ENCODE assay signal across 8 cellular contexts in the genomic region with DNA sequence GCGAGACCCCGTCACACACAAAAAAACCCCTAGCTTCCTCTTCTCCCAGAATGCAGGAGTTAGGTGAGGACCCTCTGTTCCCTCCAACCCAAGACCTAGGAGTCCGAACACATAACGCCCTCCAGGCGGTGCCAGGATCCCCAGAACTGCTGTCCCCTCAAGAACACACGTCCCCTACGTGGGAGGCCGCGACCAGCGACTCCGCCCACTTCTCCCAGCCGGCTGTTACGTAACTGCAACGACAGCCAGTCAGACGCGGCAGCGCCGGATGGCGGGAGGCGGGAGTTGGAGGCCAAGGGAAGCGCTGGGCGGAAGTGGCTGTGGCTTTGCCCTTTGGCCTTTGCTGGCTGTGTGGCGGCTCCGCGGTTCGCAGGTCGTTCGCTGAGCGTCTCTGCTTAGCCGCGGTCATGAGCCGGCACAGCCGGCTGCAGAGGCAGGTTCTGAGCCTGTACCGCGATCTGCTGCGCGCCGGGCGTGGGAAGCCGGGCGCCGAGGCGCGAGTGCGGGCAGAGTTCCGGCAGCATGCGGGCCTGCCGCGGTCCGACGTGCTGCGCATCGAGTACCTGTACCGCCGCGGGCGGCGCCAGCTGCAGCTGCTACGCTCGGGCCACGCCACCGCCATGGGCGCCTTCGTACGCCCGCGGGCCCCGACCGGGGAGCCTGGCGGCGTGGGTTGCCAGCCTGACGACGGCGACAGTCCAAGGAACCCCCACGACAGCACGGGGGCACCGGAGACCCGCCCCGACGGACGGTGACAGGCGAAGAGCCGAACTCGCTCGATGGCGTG. TPM values are rescaled to one million over a fixed set of nuclear protein-coding genes. Genes with fewer than 3 reads are reported as not detected.
A peak's percentile ranks its signal among the peaks of the same experiment; 100 is the strongest.
DNase-seq lines count a peak whose midpoint lies in the region; ATAC-seq and TF ChIP-seq lines count a peak whose summit lies in the region.

A gene with protein sequence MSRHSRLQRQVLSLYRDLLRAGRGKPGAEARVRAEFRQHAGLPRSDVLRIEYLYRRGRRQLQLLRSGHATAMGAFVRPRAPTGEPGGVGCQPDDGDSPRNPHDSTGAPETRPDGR (plus strand): TSS at position 321 of the 787 bp plus-strand sequence. CDS start 87 bp downstream, at position 408.

- peak within 1 kb of the TSS; percentile 92 for H3K4me2 ChIP-seq in PC-9

- peaks cover 11% of the 10 kb centered on the region; the same call in 1 of the 2 replicates for H4K20me1 ChIP-seq in PC-9 (ENCODE audit: insufficient read depth)

- H3K27me3 ChIP-seq in PC-9 (ENCODE audit: insufficient read depth, low read depth) (no peaks in the 10 kb centered on the region), esophagus (ENCODE audit: control insufficient read depth in 1 of 2, insufficient read depth in 2 of 2, low read length in 2 of 2) (no peaks in the 10 kb centered on the region), muscle layer of duodenum (ENCODE audit: low read depth, low read length) (no peaks in the 10 kb centered on the region)

- no peaks in the 10 kb centered on the region for H3K9me3 Mint-ChIP-seq in activated T-cell treated with anti-CD3 and anti-CD28 coated beads, Interleukin-2, amount 50 U/mL, for 4 hours

- peaks cover 35% of the 10 kb centered on the region for H3K4me1 Mint-ChIP-seq in activated T-cell treated with anti-CD3 and anti-CD28 coated beads, Interleukin-2, amount 50 U/mL, for 4 hours (ENCODE audit: low read depth)

- H3K4me3 Mint-ChIP-seq in activated T-cell treated with anti-CD3 and anti-CD28 coated beads, Interleukin-2, amount 50 U/mL, for 4 hours = peak within 1 kb of the TSS; percentile 93

- intact Hi-C loops in PC-9 (cut with micrococcal nuclease; ENCODE audit: unreplicated experiment) = loop anchor here (5.0 to 10.0 kb wide), 2 partner anchors 132 to 250 kb away; a partner anchor contains a TSS

- peaks cover 21% of the 10 kb centered on the region for H3K79me2 ChIP-seq in PC-9 (ENCODE audit: low read depth)

- peak within 1 kb of the TSS; percentile 81 for H3K4me3 ChIP-seq in Jurkat, Clone E6-1 (ENCODE audit: low read length)
- H3K4me3 ChIP-seq in PC-9 (peak within 1 kb of the TSS; percentile 97), esophagus (ENCODE audit: low read depth in 1 of 2, low read length in 2 of 2) (peak within 1 kb of the TSS; percentile 87 to 95), muscle layer of duodenum (ENCODE audit: low read depth in 1 of 2, low read length in 2 of 2) (peak within 1 kb of the TSS; percentile 67 to 96)

- H3K9me2 ChIP-seq in PC-9 (ENCODE audit: insufficient read depth) = no peaks in the 10 kb centered on the region

- H3K27ac ChIP-seq in PC-9 (0 out of 2 replicates have a peak within 1 kb of the TSS, but pooled peaks have one; percentile 23), esophagus (ENCODE audit: low read depth in 2 of 2, low read length in 1 of 2) (peak within 1 kb of the TSS; percentile 77 to 82), muscle layer of duodenum (ENCODE audit: low read length) (peak within 1 kb of the TSS; percentile 36)

- peak within 1 kb of the TSS; percentile 99 for H2AFZ ChIP-seq in PC-9

- CTCF ChIA-PET in PC-9 (lab: Charles Lee) = interaction anchor here (0.7 kb wide), 1 partner anchor 47 kb away, joined by 3 read pairs; no protein-coding TSS in a partner anchor

- peaks cover 8% of the 10 kb centered on the region; the same call in 1 of the 2 replicates for H3K4me1 ChIP-seq in PC-9 (replicated peaks; ENCODE audit: insufficient read depth)
- H3K4me1 ChIP-seq in esophagus (ENCODE audit: control insufficient read depth in 2 of 2, insufficient read depth in 2 of 2, low read length in 1 of 2) = peaks cover 3 to 10% of the 10 kb centered on the region in 2 donors
- peaks cover 13 to 39% of the 10 kb centered on the region in 2 donors for H3K4me1 ChIP-seq in muscle layer of duodenum (ENCODE audit: control insufficient read depth in 1 of 2, insufficient read depth in 2 of 2, low read length in 2 of 2)

- no peak for TF ChIP-seq CTCF in PC-9 (conservative IDR thresholded peaks at IDR 0.05)

- POLR2A ChIA-PET in PC-9 (lab: Charles Lee; ENCODE audit: unreplicated experiment) = interaction anchor here (0.6 to 0.7 kb wide), 2 partner anchors 12 to 1318 kb away, joined by 4 to 6 read pairs; a partner anchor contains a TSS

- H3K27me3 Mint-ChIP-seq in activated T-cell treated with anti-CD3 and anti-CD28 coated beads, Interleukin-2, amount 50 U/mL, for 4 hours (ENCODE audit: low read depth) = no peaks in the 10 kb centered on the region

- DNase-seq in DMS153 treated with DMSO at 0.1 percent for 48 hours (lab: John Stamatoyannopoulos, UW; ENCODE audit: unreplicated experiment) (peak; percentile 90), PC-9 (peak; percentile 86 to 93)
- peak; percentile 84 for DNase-seq in Jurkat, Clone E6-1 (ENCODE audit: low read depth, low spot score)
- peak; percentile 91 for DNase-seq in activated T-cell treated with anti-CD3 and anti-CD28 coated beads, Interleukin-2, amount 50 U/mL, for 4 hours
- DNase-seq in stimulated activated CD8-positive, alpha-beta memory T cell treated with anti-CD3 and anti-CD28 coated beads, Interleukin-7, amount 100 ng/mL, for 4 hours (ENCODE audit: low read depth in 2 of 2) = peak; percentile 90 to 93

- WGBS in esophagus, 2 donors = 0% methylated on average over 79 to 86 of the region's 86 CpGs

- H3K36me3 Mint-ChIP-seq in activated T-cell treated with anti-CD3 and anti-CD28 coated beads, Interleukin-2, amount 50 U/mL, for 4 hours (ENCODE audit: insufficient read depth) = peaks cover 8% of the 10 kb centered on the region

- ATAC-seq in GM21576 (IDR thresholded peaks at IDR 0.05; ENCODE audit: unreplicated experiment) = peak; percentile 77
- ATAC-seq in activated T-cell treated with anti-CD3 and anti-CD28 coated beads, Interleukin-2, amount 50 U/mL, for 4 hours = peak; percentile 92 to 94

- no peaks in the 10 kb centered on the region for H3F3A ChIP-seq in PC-9 (ENCODE audit: insufficient read depth, low read depth)

- no peaks in the 10 kb centered on the region for H3K9me3 ChIP-seq in PC-9 (ENCODE audit: insufficient read depth, low read depth)
- H3K9me3 ChIP-seq in esophagus (ENCODE audit: control insufficient read depth in 2 of 2, insufficient read depth in 1 of 2, low read depth in 1 of 2, low read length in 1 of 2) = no peaks in the 10 kb centered on the region
- no peaks in the 10 kb centered on the region for H3K9me3 ChIP-seq in muscle layer of duodenum (ENCODE audit: control insufficient read depth in 1 of 2, low read length in 2 of 2)

- BruUV-seq in PC-9 (replicated peaks; lab: Mats Ljungman, UMichigan) = no TSS peak

- no peaks in the 10 kb centered on the region for H3K36me3 ChIP-seq in PC-9 (ENCODE audit: low read depth)
- H3K36me3 ChIP-seq in esophagus (ENCODE audit: control insufficient read depth in 2 of 2, insufficient read depth in 2 of 2, low read length in 1 of 2) = peaks cover 0 to 3% of the 10 kb centered on the region in 2 donors
- peaks cover 0 to 5% of the 10 kb centered on the region in 2 donors for H3K36me3 ChIP-seq in muscle layer of duodenum (ENCODE audit: control insufficient read depth in 1 of 2, insufficient read depth in 2 of 2, low read length in 2 of 2)

RNA-seq across cellular contexts. Expression of the gene that starts here (rescaled TPM):
- polyA plus RNA-seq in Jurkat, Clone E6-1 (2012; ENCODE audit: insufficient read depth, insufficient read length) = 17.9 TPM
- total RNA-seq in PC-9 (2021) = 16.9 and 22.4 TPM in 2 replicates
- 10 to 100 TPM; 27.3 to 29.7 (median 28.0) TPM for total RNA-seq in activated T-cell treated with anti-CD3 and anti-CD28 coated beads, Interleukin-2, amount 50 U/mL, for 4 hours
- polyA plus RNA-seq in esophagus = 10 to 100 TPM in 1 of 2 donors, 1 to 10 TPM in 1; 8.6 to 18.0 TPM

Comparison
In these comparisons a context has a peak if more than half of its experiments do, and no peak if none do; other contexts are left out.
1. Peak in every context shown above with its lines: DNase-seq, ATAC-seq, H3K4me3 ChIP-seq and H3K27ac ChIP-seq.
2. H3K27ac ChIP-seq: peak in every context shown above with its lines; median percentile 80 in esophagus; 36 in muscle layer of duodenum; 23 in PC-9.